In the genomic region with DNA sequence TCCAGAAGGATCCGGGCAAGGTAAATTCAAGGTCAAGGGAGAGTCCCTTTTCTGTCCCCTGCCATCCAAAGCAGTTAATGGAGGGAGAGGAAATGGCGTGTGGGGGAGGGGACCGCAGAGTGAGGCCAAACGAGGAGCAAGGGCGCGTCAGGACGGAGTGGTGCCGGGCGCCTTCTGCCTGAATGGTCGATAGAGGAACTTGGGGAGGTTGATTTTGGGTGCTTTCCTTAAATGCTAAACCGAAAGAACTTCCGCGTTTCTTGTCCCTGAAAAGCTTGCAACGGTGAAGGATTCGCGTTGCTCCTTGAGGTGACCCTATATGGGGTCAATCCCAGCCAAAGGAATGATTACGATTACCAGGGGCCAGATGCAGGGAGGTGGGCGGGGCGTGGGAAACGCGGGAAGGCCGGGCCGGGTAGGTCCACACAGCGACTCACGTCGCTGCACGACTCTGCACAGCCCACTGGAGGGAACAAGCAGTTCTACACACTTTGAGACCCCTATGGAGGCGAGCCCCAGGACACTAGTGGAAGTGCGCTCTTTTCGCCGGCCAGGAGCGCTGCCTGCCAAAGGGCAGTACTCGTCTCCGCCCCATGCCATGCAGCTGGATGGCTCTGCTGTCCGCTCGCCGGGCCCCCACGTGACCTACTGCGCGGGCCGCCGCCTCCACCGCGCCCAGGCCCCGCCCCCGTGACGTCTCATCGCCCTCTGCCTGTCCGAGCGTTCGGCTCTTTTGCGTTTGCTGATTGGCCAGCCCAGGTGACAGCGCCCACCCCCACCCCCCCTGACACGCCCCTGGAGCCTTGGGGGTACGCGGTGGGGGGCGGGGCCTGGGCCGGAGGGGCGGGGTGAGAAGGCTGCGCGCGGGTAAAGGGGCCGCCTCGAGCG, we compare ENCODE assay signal across 7 cellular contexts.
DNase-seq lines count a peak whose midpoint lies in the region; ATAC-seq and TF ChIP-seq lines count a peak whose summit lies in the region.

No MANE protein-coding gene starts in this region.

- ATAC-seq in GM18511 (IDR thresholded peaks at IDR 0.05; ENCODE audit: unreplicated experiment) = peak; percentile 83
- peak; percentile 82 for ATAC-seq in HG02981 (IDR thresholded peaks at IDR 0.05; ENCODE audit: unreplicated experiment)

- DNase-seq in NCI-H2029 treated with DMSO at 0.1 percent for 48 hours (lab: John Stamatoyannopoulos, UW) (peak; percentile 40), T-helper 9 cell (peak; percentile 84), astrocyte of the hippocampus (ENCODE audit: low read depth, low spot score) (peak; percentile 94), hypothalamus (lab: John Stamatoyannopoulos, UW) (peak; percentile 25 to 95 (median 88)), retinal pigment epithelial cell (ENCODE audit: low read depth) (peak; percentile 45)

- H3K4me3 ChIP-seq in retinal pigment epithelial cell (ENCODE audit: low read length) = peak overlapping the region; percentile 68

- no peak for TF ChIP-seq CTCF in retinal pigment epithelial cell (conservative IDR thresholded peaks at IDR 0.05; ENCODE audit: low read depth, low read length)

Comparison
In these comparisons a context has a peak if more than half of its experiments do, and no peak if none do; other contexts are left out.
1. Peak in every context shown above with its lines: DNase-seq, ATAC-seq and H3K4me3 ChIP-seq.
2. DNase-seq: peak in every context shown above with its lines; median percentile 94 in astrocyte of the hippocampus; 88 in hypothalamus; 84 in T-helper 9 cell; 45 in retinal pigment epithelial cell; 40 in NCI-H2029 treated with DMSO at 0.1 percent for 48 hours.